18 cellular contexts compared by ENCODE assay signal in the genomic region with DNA sequence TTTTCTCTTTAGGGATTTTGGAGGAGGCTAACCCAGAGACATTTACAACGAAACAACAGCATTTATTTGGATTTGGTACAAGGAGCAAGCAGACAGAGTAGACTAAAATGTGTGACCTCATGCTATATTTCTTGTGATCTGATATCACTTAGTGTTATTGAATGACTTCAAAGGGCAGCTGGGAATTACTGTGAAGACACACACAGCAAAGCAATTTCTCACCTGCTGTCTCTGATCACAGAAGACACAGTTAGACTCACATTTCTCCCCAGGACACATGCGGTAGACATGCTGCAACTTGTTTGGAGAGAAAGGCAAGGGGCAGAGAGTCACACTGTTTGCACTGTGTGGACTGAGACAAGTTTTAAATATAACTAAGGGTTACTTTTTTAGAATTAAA.
DNase-seq lines count a peak whose midpoint lies in the region; ATAC-seq and TF ChIP-seq lines count a peak whose summit lies in the region.
"Had no signal": no experiment of that assay in that cellular context is flagged by ENCODE, and none has a peak within 500 bp of the region (broad histone marks: within the 10 kb centered on the region; RNA-seq: fewer than 3 reads in every experiment).

No MANE protein-coding gene starts in this region.

- H3K4me2 ChIP-seq in GM23338, result no peak overlapping the region

- no peaks in the 10 kb centered on the region for H3K27me3 ChIP-seq in GM23338 (ENCODE audit: insufficient read depth)

- no peak overlapping the region for H3K4me3 ChIP-seq in GM23338
- H3K4me3 ChIP-seq: K562 had no signal

- H3K4me1 Mint-ChIP-seq in GM23338 (peaks cover 10% of the 10 kb centered on the region; the same call in 2 of the 3 replicates), nephron (peaks cover 47% of the 10 kb centered on the region)
- H3K4me1 Mint-ChIP-seq: activated naive CD4-positive, alpha-beta T cell treated with anti-CD3 and anti-CD28 coated beads, Interleukin-2, amount 50 U/mL, for 24 hours had no signal

- H3K4me1 ChIP-seq in GM23338 (ENCODE audit: insufficient read depth), result peaks cover 12% of the 10 kb centered on the region; the same call in 1 of the 2 replicates

- DNase-seq in GM23338 (ENCODE audit: low spot score), result no peak
- peak; percentile 64 for DNase-seq in LHCN-M2 (ENCODE audit: low read depth)
- DNase-seq in epithelial cell of prostate (ENCODE audit: low read depth, low spot score), result no peak
- DNase-seq in ecto neural progenitor cell (ENCODE audit: low spot score), result no peak
- no peak for DNase-seq in activated CD4-positive, CD25-positive, alpha-beta regulatory T cell treated with anti-CD3 and anti-CD28 coated beads, Interleukin-2, amount 50 U/mL, for 72 hours
- DNase-seq: activated CD4-positive, alpha-beta T cell treated with anti-CD3 and anti-CD28 coated beads for 4 hours; DMS153; kidney; NCI-H1092; NCI-H2227 treated with DMSO at 0.1 percent for 48 hours; SIG-M5; stimulated activated CD4-positive, alpha-beta T cell treated with anti-CD3 and anti-CD28 coated beads, Interleukin-2, amount 100 ng/mL, for 24 hours; T1000 had no signal

- peaks cover 5% of the 10 kb centered on the region for H3K27me3 Mint-ChIP-seq in GM23338 (ENCODE audit: insufficient read depth, low read depth, poor library complexity)
- H3K27me3 Mint-ChIP-seq in nephron (ENCODE audit: low read depth), result peaks cover 3% of the 10 kb centered on the region
- H3K27me3 Mint-ChIP-seq: activated naive CD4-positive, alpha-beta T cell treated with anti-CD3 and anti-CD28 coated beads, Interleukin-2, amount 50 U/mL, for 24 hours had no signal

- H3K36me3 ChIP-seq in GM23338 (ENCODE audit: insufficient read depth), result no peaks in the 10 kb centered on the region

- H3K9me2 ChIP-seq in GM23338 (ENCODE audit: insufficient read depth), result no peaks in the 10 kb centered on the region

- no peaks in the 10 kb centered on the region for H3K79me2 ChIP-seq in GM23338 (replicated peaks; ENCODE audit: insufficient read depth)

- H3K27ac Mint-ChIP-seq in GM23338 (peak overlapping the region; percentile 28; the same call in 1 of the 2 replicates), nephron (peak overlapping the region; percentile 74 to 81 (median 78))
- H3K27ac Mint-ChIP-seq: activated naive CD4-positive, alpha-beta T cell treated with anti-CD3 and anti-CD28 coated beads, Interleukin-2, amount 50 U/mL, for 24 hours had no signal

- H3K9me3 Mint-ChIP-seq in GM23338, result no peaks in the 10 kb centered on the region
- no peaks in the 10 kb centered on the region for H3K9me3 Mint-ChIP-seq in nephron
- H3K9me3 Mint-ChIP-seq: activated naive CD4-positive, alpha-beta T cell treated with anti-CD3 and anti-CD28 coated beads, Interleukin-2, amount 50 U/mL, for 24 hours had no signal

- ATAC-seq in GM23338 (no peak), GM21528 (IDR thresholded peaks at IDR 0.05; ENCODE audit: low FRiP score, unreplicated experiment) (no peak), HG03354 (IDR thresholded peaks at IDR 0.05; ENCODE audit: poor library complexity, severe bottlenecking, unreplicated experiment) (no peak)
- ATAC-seq: K562 had no signal

- H3K36me3 Mint-ChIP-seq in GM23338 (ENCODE audit: low read depth) (no peaks in the 10 kb centered on the region), nephron (ENCODE audit: low read depth) (no peaks in the 10 kb centered on the region)
- H3K36me3 Mint-ChIP-seq: activated naive CD4-positive, alpha-beta T cell treated with anti-CD3 and anti-CD28 coated beads, Interleukin-2, amount 50 U/mL, for 24 hours had no signal

- no peak for TF ChIP-seq CTCF in GM23338 (conservative IDR thresholded peaks at IDR 0.05; ENCODE audit: low read depth in 2 of 2)
- TF ChIP-seq CTCF in nephron (IDR thresholded peaks at IDR 0.05; ENCODE audit: unreplicated experiment in 3 of 3), result no peak

- H4K20me1 ChIP-seq in GM23338 (replicated peaks; ENCODE audit: insufficient read depth), result no peaks in the 10 kb centered on the region

- no peak overlapping the region for H2AFZ ChIP-seq in GM23338

- H3K4me3 Mint-ChIP-seq in GM23338, result no peak overlapping the region
- H3K4me3 Mint-ChIP-seq in nephron, result peak overlapping the region in 1 of 3 experiments; percentile 23
- H3K4me3 Mint-ChIP-seq: activated naive CD4-positive, alpha-beta T cell treated with anti-CD3 and anti-CD28 coated beads, Interleukin-2, amount 50 U/mL, for 24 hours had no signal

- H3K27ac ChIP-seq in GM23338 (ENCODE audit: low read depth) (no peak overlapping the region), epithelial cell of prostate (peak overlapping the region; percentile 63)

- no peaks in the 10 kb centered on the region for H3F3A ChIP-seq in GM23338 (replicated peaks; ENCODE audit: low read depth)

TF ChIP-seq in GM23338, 12 proteins besides CTCF, POLR2A, EP300 and RAD21 (continues in another document):
- TF ChIP-seq EZH2 (IDR thresholded peaks at IDR 0.05; ENCODE audit: low read depth, unreplicated experiment) (no peak), CREB1 (CRISPR knock-in tag; IDR thresholded peaks at IDR 0.05; ENCODE audit: low read depth) (no peak), STAT1 (IDR thresholded peaks at IDR 0.05; ENCODE audit: unreplicated experiment) (no peak), ZNF114 (CRISPR knock-in tag; IDR thresholded peaks at IDR 0.05) (no peak), EZH2phosphoT487 (IDR thresholded peaks at IDR 0.05; ENCODE audit: unreplicated experiment) (no peak)
- TF ChIP-seq, protein P1, sequence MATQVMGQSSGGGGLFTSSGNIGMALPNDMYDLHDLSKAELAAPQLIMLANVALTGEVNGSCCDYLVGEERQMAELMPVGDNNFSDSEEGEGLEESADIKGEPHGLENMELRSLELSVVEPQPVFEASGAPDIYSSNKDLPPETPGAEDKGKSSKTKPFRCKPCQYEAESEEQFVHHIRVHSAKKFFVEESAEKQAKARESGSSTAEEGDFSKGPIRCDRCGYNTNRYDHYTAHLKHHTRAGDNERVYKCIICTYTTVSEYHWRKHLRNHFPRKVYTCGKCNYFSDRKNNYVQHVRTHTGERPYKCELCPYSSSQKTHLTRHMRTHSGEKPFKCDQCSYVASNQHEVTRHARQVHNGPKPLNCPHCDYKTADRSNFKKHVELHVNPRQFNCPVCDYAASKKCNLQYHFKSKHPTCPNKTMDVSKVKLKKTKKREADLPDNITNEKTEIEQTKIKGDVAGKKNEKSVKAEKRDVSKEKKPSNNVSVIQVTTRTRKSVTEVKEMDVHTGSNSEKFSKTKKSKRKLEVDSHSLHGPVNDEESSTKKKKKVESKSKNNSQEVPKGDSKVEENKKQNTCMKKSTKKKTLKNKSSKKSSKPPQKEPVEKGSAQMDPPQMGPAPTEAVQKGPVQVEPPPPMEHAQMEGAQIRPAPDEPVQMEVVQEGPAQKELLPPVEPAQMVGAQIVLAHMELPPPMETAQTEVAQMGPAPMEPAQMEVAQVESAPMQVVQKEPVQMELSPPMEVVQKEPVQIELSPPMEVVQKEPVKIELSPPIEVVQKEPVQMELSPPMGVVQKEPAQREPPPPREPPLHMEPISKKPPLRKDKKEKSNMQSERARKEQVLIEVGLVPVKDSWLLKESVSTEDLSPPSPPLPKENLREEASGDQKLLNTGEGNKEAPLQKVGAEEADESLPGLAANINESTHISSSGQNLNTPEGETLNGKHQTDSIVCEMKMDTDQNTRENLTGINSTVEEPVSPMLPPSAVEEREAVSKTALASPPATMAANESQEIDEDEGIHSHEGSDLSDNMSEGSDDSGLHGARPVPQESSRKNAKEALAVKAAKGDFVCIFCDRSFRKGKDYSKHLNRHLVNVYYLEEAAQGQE (IDR thresholded peaks at IDR 0.05; ENCODE audit: unreplicated experiment), result no peak
